Comparison of ENCODE assay signal across 29 cellular contexts in the genomic region with DNA sequence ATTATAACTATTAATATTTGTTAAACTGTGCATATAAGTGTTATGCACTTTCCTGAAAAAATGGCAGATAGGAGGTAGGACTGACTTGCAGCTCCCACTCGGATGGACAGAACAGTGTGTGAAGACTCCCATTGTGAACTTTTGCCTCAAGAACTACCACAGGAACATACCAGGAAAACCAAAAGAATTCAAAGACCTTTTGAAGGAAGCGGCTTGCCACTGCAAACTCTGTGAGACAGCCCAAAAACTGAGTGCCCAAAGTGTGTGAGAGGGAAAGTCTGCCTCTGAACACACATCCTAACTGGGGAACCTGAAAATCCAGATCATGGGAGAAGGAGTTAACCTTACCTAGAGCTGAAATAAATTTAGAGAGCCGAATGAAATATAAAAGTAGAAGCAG.
DNase-seq lines count a peak whose midpoint lies in the region; ATAC-seq, FAIRE-seq and TF ChIP-seq lines count a peak whose summit lies in the region.
"Had no signal": no experiment of that assay in that cellular context is flagged by ENCODE, and none has a peak within 500 bp of the region (broad histone marks: within the 10 kb centered on the region; RNA-seq: fewer than 3 reads in every experiment).

No MANE protein-coding gene starts in this region.

- peaks cover 6% of the 10 kb centered on the region; the same call in 1 of the 2 replicates for H3K9me3 ChIP-seq in SK-N-MC (ENCODE audit: low read depth, low read length)
- H3K9me3 ChIP-seq in kidney (ENCODE audit: control insufficient read depth in 1 of 2, low read length in 2 of 2), result peaks cover 0 to 5% of the 10 kb centered on the region in 2 donors
- H3K9me3 ChIP-seq: mucosa of descending colon, thyroid gland had no signal

- H3K36me3 ChIP-seq in SK-N-MC (ENCODE audit: insufficient read depth, low read length) (0 out of 2 replicates have a peak, but pooled peaks cover 4% of the 10 kb centered on the region), kidney (ENCODE audit: control insufficient read depth in 1 of 2, insufficient read depth in 2 of 2, low read length in 2 of 2) (no peaks in the 10 kb centered on the region)
- H3K36me3 ChIP-seq: thyroid gland had no signal

- no peak for TF ChIP-seq CTCF in choroid plexus epithelial cell (conservative IDR thresholded peaks at IDR 0.05; ENCODE audit: low read depth, low read length)
- TF ChIP-seq CTCF in type B pancreatic cell (conservative IDR thresholded peaks at IDR 0.05), result no peak
- no peak for TF ChIP-seq CTCF in kidney (IDR thresholded peaks at IDR 0.05; ENCODE audit: borderline replicate concordance, extremely low read depth, insufficient read depth)

- peaks cover 7% of the 10 kb centered on the region for H3K9me3 Mint-ChIP-seq in activated naive CD4-positive, alpha-beta T cell treated with anti-CD3 and anti-CD28 coated beads, Interleukin-2, amount 10 ng/mL, durations not matched to agents 7 days and 5 days
- no peaks in the 10 kb centered on the region for H3K9me3 Mint-ChIP-seq in type B pancreatic cell
- H3K9me3 Mint-ChIP-seq: HFFc6 had no signal

- H3K27ac ChIP-seq in SK-N-MC (0 out of 2 replicates have a peak overlapping the region, but pooled peaks have one; percentile 49), kidney (ENCODE audit: low read depth in 2 of 2, low read length in 2 of 2) (no peak overlapping the region)
- H3K27ac ChIP-seq: epithelial cell of prostate, hepatocyte, KMS-11, thyroid gland had no signal

- no peaks in the 10 kb centered on the region for H3K4me1 ChIP-seq in kidney (ENCODE audit: control insufficient read depth in 1 of 2, insufficient read depth in 1 of 2, low read depth in 1 of 2, low read length in 2 of 2)

- no peak for DNase-seq in activated naive CD4-positive, alpha-beta T cell treated with anti-CD3 and anti-CD28 coated beads, Interleukin-2, amount 10 ng/mL, durations not matched to agents 7 days and 5 days
- no peak for DNase-seq in activated naive CD4-positive, alpha-beta T cell treated with anti-CD3 and anti-CD28 coated beads, Interleukin-2, amount 50 U/mL, for 16 hours
- DNase-seq in SK-N-MC (ENCODE audit: low read depth, low spot score), result no peak
- peak; percentile 69 for DNase-seq in choroid plexus epithelial cell (ENCODE audit: low read depth)
- DNase-seq in type B pancreatic cell (ENCODE audit: extremely low spot score, unreplicated experiment), result no peak
- no peak for DNase-seq in kidney
- no peak for DNase-seq in left cardiac atrium
- DNase-seq in NCI-H2029 (lab: John Stamatoyannopoulos, UW), result no peak
- DNase-seq: activated CD4-positive, alpha-beta T cell treated with anti-CD3 and anti-CD28 coated beads, Interleukin-2, amount 10 ng/mL, durations not matched to agents 24 days and 14 days; activated CD8-positive, alpha-beta memory T cell treated with anti-CD3 and anti-CD28 coated beads, Interleukin-2, amount 50 U/mL, for 4 hours; activated naive CD8-positive, alpha-beta T cell treated with anti-CD3 and anti-CD28 coated beads, Interleukin-2, amount 50 U/mL, for 24 hours; caudate nucleus; HFFc6; immature natural killer cell; mucosa of descending colon; NCI-H1092; NCI-H1930; NCI-H2227 treated with DMSO at 0.1 percent for 48 hours; thyroid gland had no signal

- peaks cover 6% of the 10 kb centered on the region for H3K36me3 Mint-ChIP-seq in activated naive CD4-positive, alpha-beta T cell treated with anti-CD3 and anti-CD28 coated beads, Interleukin-2, amount 10 ng/mL, durations not matched to agents 7 days and 5 days
- no peaks in the 10 kb centered on the region for H3K36me3 Mint-ChIP-seq in type B pancreatic cell
- H3K36me3 Mint-ChIP-seq: stimulated activated memory B cell treated with anti-CD40 and anti-IgM and Interleukin-4, amounts not matched to agents 10 μg/mL and 1 μg/mL and 100 μg/mL, for 72 hours had no signal

- H3K27ac Mint-ChIP-seq in activated naive CD4-positive, alpha-beta T cell treated with anti-CD3 and anti-CD28 coated beads, Interleukin-2, amount 10 ng/mL, durations not matched to agents 7 days and 5 days, result peak overlapping the region; percentile 72
- peak overlapping the region; percentile 20 for H3K27ac Mint-ChIP-seq in type B pancreatic cell
- H3K27ac Mint-ChIP-seq: activated CD4-positive, alpha-beta T cell treated with anti-CD3 and anti-CD28 coated beads, Interleukin-2, amount 10 ng/mL, durations not matched to agents 24 days and 14 days; activated naive CD8-positive, alpha-beta T cell treated with anti-CD3 and anti-CD28 coated beads, Interleukin-2, amount 50 U/mL, for 24 hours; B cell; HFFc6; immature natural killer cell; progenitor cell of endocrine pancreas; stimulated activated memory B cell treated with anti-CD40 and anti-IgM and Interleukin-4, amounts not matched to agents 10 μg/mL and 1 μg/mL and 100 μg/mL, for 72 hours; T-helper 1 cell treated with Interleukin-12 subunit alpha and Interleukin-12 subunit beta and Interleukin-4 antibody, amounts not matched to agents 30 μg/mL and 1 μg/mL, for 36 hours had no signal

- FAIRE-seq in kidney (lab: Jason Lieb, UNC), result no peak
- FAIRE-seq: A204.1, frontal cortex, HTR-8/SVneo had no signal

- CTCF ChIA-PET in activated naive CD4-positive, alpha-beta T cell treated with anti-CD3 and anti-CD28 coated beads, Interleukin-2, amount 10 ng/mL, durations not matched to agents 7 days and 5 days (lab: Charles Lee), result interaction anchor here (0.6 kb wide), 1 partner anchor 454 kb away, joined by 6 read pairs; no protein-coding TSS in a partner anchor

- peaks cover 61% of the 10 kb centered on the region for H3K27me3 Mint-ChIP-seq in activated naive CD4-positive, alpha-beta T cell treated with anti-CD3 and anti-CD28 coated beads, Interleukin-2, amount 10 ng/mL, durations not matched to agents 7 days and 5 days
- no peaks in the 10 kb centered on the region for H3K27me3 Mint-ChIP-seq in type B pancreatic cell

- H3K4me3 ChIP-seq in SK-N-MC (peak overlapping the region; percentile 9), choroid plexus epithelial cell (ENCODE audit: low read depth, low read length) (no peak overlapping the region), kidney (ENCODE audit: low read length in 2 of 2) (no peak overlapping the region)
- H3K4me3 ChIP-seq: hepatocyte, mucosa of descending colon, thyroid gland had no signal

- no peak overlapping the region for H3K9ac ChIP-seq in SK-N-MC (ENCODE audit: insufficient read length)
- no peak overlapping the region for H3K9ac ChIP-seq in kidney (ENCODE audit: low read length in 2 of 2)
- H3K9ac ChIP-seq: KMS-11 had no signal

- H3K4me3 Mint-ChIP-seq in activated naive CD4-positive, alpha-beta T cell treated with anti-CD3 and anti-CD28 coated beads, Interleukin-2, amount 10 ng/mL, durations not matched to agents 7 days and 5 days, result no peak overlapping the region
- H3K4me3 Mint-ChIP-seq in type B pancreatic cell, result no peak overlapping the region
- H3K4me3 Mint-ChIP-seq: activated CD4-positive, alpha-beta T cell treated with anti-CD3 and anti-CD28 coated beads, Interleukin-2, amount 10 ng/mL, durations not matched to agents 24 days and 14 days; activated naive CD8-positive, alpha-beta T cell treated with anti-CD3 and anti-CD28 coated beads, Interleukin-2, amount 50 U/mL, for 24 hours; B cell; HFFc6; immature natural killer cell; stimulated activated memory B cell treated with anti-CD40 and anti-IgM and Interleukin-4, amounts not matched to agents 10 μg/mL and 1 μg/mL and 100 μg/mL, for 72 hours; T-helper 1 cell treated with Interleukin-12 subunit alpha and Interleukin-12 subunit beta and Interleukin-4 antibody, amounts not matched to agents 30 μg/mL and 1 μg/mL, for 36 hours had no signal

- intact Hi-C loops in kidney (cut with DNase I), result no loop called here
- intact Hi-C loops in left cardiac atrium (cut with DNase I), result no loop called here

- ATAC-seq in left cardiac atrium, result no peak
- ATAC-seq: activated naive CD8-positive, alpha-beta T cell treated with anti-CD3 and anti-CD28 coated beads, Interleukin-2, amount 50 U/mL, for 24 hours; mucosa of descending colon; stimulated activated memory B cell treated with anti-CD40 and anti-IgM and Interleukin-4, amounts not matched to agents 10 μg/mL and 1 μg/mL and 100 μg/mL, for 72 hours had no signal

- H3K4me1 Mint-ChIP-seq in activated naive CD4-positive, alpha-beta T cell treated with anti-CD3 and anti-CD28 coated beads, Interleukin-2, amount 10 ng/mL, durations not matched to agents 7 days and 5 days, result peaks cover 15% of the 10 kb centered on the region
- H3K4me1 Mint-ChIP-seq in type B pancreatic cell (ENCODE audit: unreplicated experiment), result peaks cover 5% of the 10 kb centered on the region
- H3K4me1 Mint-ChIP-seq: activated naive CD8-positive, alpha-beta T cell treated with anti-CD3 and anti-CD28 coated beads, Interleukin-2, amount 50 U/mL, for 24 hours; B cell; stimulated activated memory B cell treated with anti-CD40 and anti-IgM and Interleukin-4, amounts not matched to agents 10 μg/mL and 1 μg/mL and 100 μg/mL, for 72 hours had no signal
